In the genomic region with DNA sequence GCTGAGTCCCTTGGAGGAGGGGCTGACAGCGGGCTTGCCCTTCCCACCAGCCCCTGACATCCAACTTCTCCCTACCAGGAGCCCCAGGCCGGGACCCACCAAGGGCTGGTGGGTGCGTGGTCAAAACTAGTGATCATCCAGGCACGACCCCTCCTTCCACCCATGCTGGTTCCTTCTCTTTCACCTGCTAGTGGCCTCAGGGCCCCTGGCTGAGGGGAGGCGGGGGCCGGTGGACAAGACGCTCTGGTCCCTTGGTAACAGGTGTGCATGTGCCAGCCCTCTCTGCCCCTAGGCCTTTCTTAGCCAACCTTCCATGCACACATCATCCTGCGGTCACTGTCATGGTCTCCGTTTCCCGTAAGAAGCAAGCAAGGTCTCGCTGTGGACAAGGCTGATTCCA, we compare ENCODE assay signal across 19 cellular contexts. TPM values are rescaled to one million over a fixed set of nuclear protein-coding genes. Genes with fewer than 3 reads are reported as not detected.
"Had no signal": no experiment of that assay in that cellular context is flagged by ENCODE, and none has a peak within 500 bp of the region (broad histone marks: within the 10 kb centered on the region; RNA-seq: fewer than 3 reads in every experiment).

No MANE protein-coding gene starts in this region.

- H3K27ac Mint-ChIP-seq: activated CD4-positive, alpha-beta memory T cell treated with anti-CD3 and anti-CD28 coated beads for 36 hours; activated CD8-positive, alpha-beta memory T cell treated with anti-CD3 and anti-CD28 coated beads, Interleukin-2, amount 10 ng/mL, durations not matched to agents 7 days and 5 days; activated naive CD4-positive, alpha-beta T cell treated with anti-CD3 and anti-CD28 coated beads, Interleukin-2, amount 50 U/mL, for 24 hours; memory B cell; naive thymus-derived CD4-positive, alpha-beta T cell had no signal

- H3K4me1 Mint-ChIP-seq: activated CD8-positive, alpha-beta memory T cell treated with anti-CD3 and anti-CD28 coated beads, Interleukin-2, amount 10 ng/mL, durations not matched to agents 7 days and 5 days; activated naive CD4-positive, alpha-beta T cell treated with anti-CD3 and anti-CD28 coated beads, Interleukin-2, amount 50 U/mL, for 24 hours; memory B cell had no signal

- ATAC-seq: activated CD8-positive, alpha-beta memory T cell treated with anti-CD3 and anti-CD28 coated beads, Interleukin-2, amount 10 ng/mL, durations not matched to agents 7 days and 5 days; body of pancreas; foreskin keratinocyte; naive thymus-derived CD4-positive, alpha-beta T cell; stimulated activated effector memory CD8-positive, alpha-beta T cell treated with anti-CD3 and anti-CD28 coated beads, Interleukin-12 subunit alpha, Interleukin-12 subunit beta, amount 100 ng/mL, for 72 hours; T-helper 17 cell had no signal

- DNase-seq: activated CD4-positive, alpha-beta memory T cell treated with anti-CD3 and anti-CD28 coated beads for 36 hours; activated CD8-positive, alpha-beta memory T cell treated with anti-CD3 and anti-CD28 coated beads, Interleukin-2, amount 10 ng/mL, durations not matched to agents 7 days and 5 days; activated T-cell treated with anti-CD3 and anti-CD28 coated beads, Interleukin-2, amount 50 U/mL, for 1 hour; body of pancreas; cortex of kidney; effector CD8-positive, alpha-beta T cell; foreskin keratinocyte; head of caudate nucleus; left colon; naive thymus-derived CD4-positive, alpha-beta T cell; nucleus accumbens; T-helper 17 cell; WERI-Rb-1 had no signal

- H3K4me3 ChIP-seq: body of pancreas, mucosa of descending colon had no signal

- H3K9me3 ChIP-seq: body of pancreas, mucosa of descending colon had no signal

- H3K4me1 ChIP-seq: body of pancreas, foreskin keratinocyte had no signal

- H3K27ac ChIP-seq: body of pancreas, foreskin keratinocyte, WERI-Rb-1 had no signal

- H3K4me3 Mint-ChIP-seq: activated CD4-positive, alpha-beta memory T cell treated with anti-CD3 and anti-CD28 coated beads for 36 hours; activated CD8-positive, alpha-beta memory T cell treated with anti-CD3 and anti-CD28 coated beads, Interleukin-2, amount 10 ng/mL, durations not matched to agents 7 days and 5 days; activated naive CD4-positive, alpha-beta T cell treated with anti-CD3 and anti-CD28 coated beads, Interleukin-2, amount 50 U/mL, for 24 hours; memory B cell; naive thymus-derived CD4-positive, alpha-beta T cell; stimulated activated effector memory CD8-positive, alpha-beta T cell treated with anti-CD3 and anti-CD28 coated beads, Interleukin-12 subunit alpha, Interleukin-12 subunit beta, amount 100 ng/mL, for 72 hours had no signal

- H3K9me3 Mint-ChIP-seq: activated CD4-positive, alpha-beta memory T cell treated with anti-CD3 and anti-CD28 coated beads for 36 hours; activated naive CD4-positive, alpha-beta T cell treated with anti-CD3 and anti-CD28 coated beads, Interleukin-2, amount 50 U/mL, for 24 hours; memory B cell; naive thymus-derived CD4-positive, alpha-beta T cell; stimulated activated effector memory CD8-positive, alpha-beta T cell treated with anti-CD3 and anti-CD28 coated beads, Interleukin-12 subunit alpha, Interleukin-12 subunit beta, amount 100 ng/mL, for 72 hours had no signal

- H3K27me3 ChIP-seq: body of pancreas, foreskin keratinocyte had no signal

- H3K27me3 Mint-ChIP-seq: activated CD4-positive, alpha-beta memory T cell treated with anti-CD3 and anti-CD28 coated beads for 36 hours; activated CD8-positive, alpha-beta memory T cell treated with anti-CD3 and anti-CD28 coated beads, Interleukin-2, amount 10 ng/mL, durations not matched to agents 7 days and 5 days; activated naive CD4-positive, alpha-beta T cell treated with anti-CD3 and anti-CD28 coated beads, Interleukin-2, amount 50 U/mL, for 24 hours; memory B cell; naive thymus-derived CD4-positive, alpha-beta T cell; T-helper 17 cell had no signal

RNA-seq across cellular contexts. Expression of a gene that starts 30.8 kb away (rescaled TPM):
- total RNA-seq: activated CD8-positive, alpha-beta memory T cell treated with anti-CD3 and anti-CD28 coated beads, Interleukin-2, amount 10 ng/mL, durations not matched to agents 7 days and 5 days; T-helper 17 cell had no signal

RNA-seq across cellular contexts. Expression of a gene that starts 44.1 kb away (rescaled TPM):
- total RNA-seq: body of pancreas, foreskin keratinocyte, left colon, mucosa of descending colon, pulmonary artery endothelial cell, ureter had no signal
- polyA plus RNA-seq: foreskin keratinocyte had no signal

RNA-seq across cellular contexts. Expression of a gene that starts 44.8 kb away (rescaled TPM):
- total RNA-seq: activated CD4-positive, alpha-beta memory T cell treated with anti-CD3 and anti-CD28 coated beads for 36 hours; activated CD8-positive, alpha-beta memory T cell treated with anti-CD3 and anti-CD28 coated beads, Interleukin-2, amount 10 ng/mL, durations not matched to agents 7 days and 5 days; body of pancreas; left colon; mucosa of descending colon; T-helper 17 cell; ureter had no signal
